Comparison of ENCODE assay signal across 14 cellular contexts in genomic region chr3:44000586-44000985, GRCh38.
DNase-seq lines count a peak whose midpoint lies in the region; FAIRE-seq and TF ChIP-seq lines count a peak whose summit lies in the region.
"Had no signal": no experiment of that assay in that cellular context is flagged by ENCODE, and none has a peak within 500 bp of the region (broad histone marks: within the 10 kb centered on the region; RNA-seq: fewer than 3 reads in every experiment).

No MANE protein-coding gene starts in this region.

- TF ChIP-seq CTCF in fibroblast of lung (conservative IDR thresholded peaks at IDR 0.05 in 1 of 2, IDR thresholded peaks at IDR 0.05 in 1 of 2; ENCODE audit: low read depth in 1 of 2, low read length in 2 of 2) = no peak
- no peak for TF ChIP-seq CTCF in type B pancreatic cell (conservative IDR thresholded peaks at IDR 0.05)

- in situ Hi-C loops in G401 (cut with HindIII; ENCODE audit: low sequenced_read_pairs) = no loop called here

- peak overlapping the region; percentile 74 for H3K4me3 Mint-ChIP-seq in type B pancreatic cell

- peak overlapping the region; percentile 39 to 82 (median 68) for H3K4me3 ChIP-seq in fibroblast of lung (replicated peaks in 1 of 4; ENCODE audit: control extremely low read depth in 1 of 4, insufficient read depth in 1 of 4, low read depth in 3 of 4, low read length in 4 of 4)

- peak overlapping the region; percentile 34 for H3K4me2 ChIP-seq in fibroblast of lung (ENCODE audit: extremely low read depth, insufficient read depth, low read length)

- no peaks in the 10 kb centered on the region for H3K36me3 ChIP-seq in fibroblast of lung (ENCODE audit: control insufficient read depth, insufficient read depth, low read length)

- no peak for DNase-seq in GM18507 (ENCODE audit: extremely low spot score, insufficient read length, low read depth)
- DNase-seq in RCC 7860 (ENCODE audit: low spot score) = peak; percentile 34
- DNase-seq in fibroblast of lung (ENCODE audit: low read depth in 2 of 2) = peak; percentile 42 to 76
- DNase-seq in type B pancreatic cell (ENCODE audit: extremely low spot score, unreplicated experiment) = no peak
- DNase-seq in G401 (ENCODE audit: low spot score) = no peak
- DNase-seq in NCI-H524 treated with DMSO at 0.1 percent for 48 hours (lab: John Stamatoyannopoulos, UW) = no peak
- DNase-seq in activated gamma-delta T cell (lab: John Stamatoyannopoulos, UW) = no peak
- DNase-seq: endodermal cell; naive thymus-derived CD8-positive, alpha-beta T cell; NCI-H2029; OCI-M1; stimulated activated CD4-positive, alpha-beta T cell treated with anti-CD3 and anti-CD28 coated beads, Interleukin-15, amount 100 ng/mL, for 24 hours; stimulated activated naive CD8-positive, alpha-beta T cell treated with anti-CD3 and anti-CD28 coated beads, Interleukin-15, Interleukin-2, amounts not matched to agents 100 U/mL and 50 U/mL, for 24 hours had no signal

- FAIRE-seq in GM18507 (lab: Jason Lieb, UNC) (peak; percentile 59), RCC 7860 (lab: Jason Lieb, UNC) (peak; percentile 84)

- H3K27ac ChIP-seq in fibroblast of lung (ENCODE audit: insufficient read depth, low read length) = no peak overlapping the region

- H2AFZ ChIP-seq in fibroblast of lung (ENCODE audit: low read length) = no peak overlapping the region

- no peaks in the 10 kb centered on the region for H4K20me1 ChIP-seq in fibroblast of lung (ENCODE audit: control insufficient read depth, extremely low read depth, insufficient read depth, low read length)

- H3K79me2 ChIP-seq in fibroblast of lung (ENCODE audit: control insufficient read depth, insufficient read depth, low read length) = peaks cover 52% of the 10 kb centered on the region

- no peaks in the 10 kb centered on the region for H3K36me3 Mint-ChIP-seq in type B pancreatic cell

- H3K9me3 ChIP-seq in fibroblast of lung (ENCODE audit: control insufficient read depth, insufficient read depth, low read depth, low read length) = no peaks in the 10 kb centered on the region

- H3K4me1 ChIP-seq in fibroblast of lung (ENCODE audit: control insufficient read depth, extremely low read depth, insufficient read depth, low read length) = peaks cover 3% of the 10 kb centered on the region

- peaks cover 90% of the 10 kb centered on the region for H3K27me3 Mint-ChIP-seq in type B pancreatic cell

- H3K4me1 Mint-ChIP-seq in type B pancreatic cell (ENCODE audit: unreplicated experiment) = peaks cover 32% of the 10 kb centered on the region

- no peak overlapping the region for H3K9ac ChIP-seq in fibroblast of lung (ENCODE audit: insufficient read depth, low read length)

- peaks cover 19% of the 10 kb centered on the region for H3K27me3 ChIP-seq in fibroblast of lung (ENCODE audit: control insufficient read depth, insufficient read depth, low read length)

- H3K9me3 Mint-ChIP-seq in type B pancreatic cell = no peaks in the 10 kb centered on the region
- H3K9me3 Mint-ChIP-seq: activated naive CD4-positive, alpha-beta T cell treated with anti-CD3 and anti-CD28 coated beads, Interleukin-2, amount 50 U/mL, for 72 hours had no signal

- no peak overlapping the region for H3K27ac Mint-ChIP-seq in type B pancreatic cell
- H3K27ac Mint-ChIP-seq: activated naive CD4-positive, alpha-beta T cell treated with anti-CD3 and anti-CD28 coated beads, Interleukin-2, amount 50 U/mL, for 72 hours; endodermal cell; naive thymus-derived CD8-positive, alpha-beta T cell had no signal

Comparison
In these comparisons a context has a peak if more than half of its experiments do, and no peak if none do; other contexts are left out.
1. DNase-seq: peak in RCC 7860 (single experiment) and fibroblast of lung (2 of 2); none in GM18507 (single experiment), type B pancreatic cell (single experiment), G401 (single experiment), NCI-H524 treated with DMSO at 0.1 percent for 48 hours (single experiment) and activated gamma-delta T cell (single experiment).